In the genomic region with DNA sequence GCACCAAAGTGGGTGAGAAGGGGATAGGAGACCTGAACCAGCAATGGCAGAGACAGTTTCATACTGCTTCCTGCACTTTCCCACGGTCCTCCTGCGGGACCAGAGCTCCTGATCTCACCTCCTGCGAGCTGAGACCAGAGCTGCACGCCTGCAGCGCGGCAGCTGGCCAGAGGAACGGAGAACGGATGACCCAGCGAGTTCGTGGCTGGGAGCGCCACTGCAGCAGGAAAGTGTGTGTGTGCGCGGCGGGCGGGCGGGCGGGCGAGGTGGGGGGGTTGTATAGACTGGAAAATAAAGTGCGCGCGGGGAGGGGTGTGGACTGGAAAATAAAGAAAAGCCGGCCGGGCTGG, we compare ENCODE assay signal across 12 cellular contexts. TPM values are rescaled to one million over a fixed set of nuclear protein-coding genes. Genes with fewer than 3 reads are reported as not detected.
DNase-seq lines count a peak whose midpoint lies in the region; ATAC-seq and TF ChIP-seq lines count a peak whose summit lies in the region.
"Had no signal": no experiment of that assay in that cellular context is flagged by ENCODE, and none has a peak within 500 bp of the region (broad histone marks: within the 10 kb centered on the region; RNA-seq: fewer than 3 reads in every experiment).

No MANE protein-coding gene starts in this region.

- H3K4me1 ChIP-seq in PC-3 (ENCODE audit: insufficient read depth, low read length) = no peaks in the 10 kb centered on the region

- peaks cover 5% of the 10 kb centered on the region for H3K27me3 Mint-ChIP-seq in endothelial cell (ENCODE audit: unreplicated experiment)
- peaks cover 0 to 11% of the 10 kb centered on the region in 2 donors for H3K27me3 Mint-ChIP-seq in natural killer cell treated with Interleukin-12 subunit alpha and Interleukin-12 subunit beta and Interleukin-15 and Interleukin-18, amount 100 ng/mL, for 72 hours

- CTCF ChIA-PET in PC-3 (lab: Charles Lee) = no interaction called here

- H3K36me3 ChIP-seq in PC-3 (ENCODE audit: low read depth, low read length) = no peaks in the 10 kb centered on the region

- H3K79me2 ChIP-seq in PC-3 (ENCODE audit: low read length) = no peaks in the 10 kb centered on the region

- peaks cover 2% of the 10 kb centered on the region for H3K4me1 Mint-ChIP-seq in endothelial cell (ENCODE audit: unreplicated experiment)
- peaks cover 0 to 8% of the 10 kb centered on the region in 2 donors for H3K4me1 Mint-ChIP-seq in natural killer cell treated with Interleukin-12 subunit alpha and Interleukin-12 subunit beta and Interleukin-15 and Interleukin-18, amount 100 ng/mL, for 72 hours (ENCODE audit: low read depth in 2 of 2)

- no peak overlapping the region for H3K4me3 ChIP-seq in PC-3 (ENCODE audit: low read length)

- no peak overlapping the region for H3K27ac ChIP-seq in substantia nigra (ENCODE audit: low read depth, low read length, poor library complexity, severe bottlenecking)
- H3K27ac ChIP-seq in PC-3 (ENCODE audit: low read length) = no peak overlapping the region

- no peaks in the 10 kb centered on the region for H3K9me2 ChIP-seq in PC-3 (replicated peaks; ENCODE audit: low read length)

- no peak overlapping the region for H3K27ac Mint-ChIP-seq in endothelial cell (ENCODE audit: unreplicated experiment)
- no peak overlapping the region for H3K27ac Mint-ChIP-seq in natural killer cell treated with Interleukin-12 subunit alpha and Interleukin-12 subunit beta and Interleukin-15 and Interleukin-18, amount 100 ng/mL, for 72 hours

- no peaks in the 10 kb centered on the region for H3F3A ChIP-seq in PC-3 (ENCODE audit: low read length, unreplicated experiment)

- no peaks in the 10 kb centered on the region for H3K36me3 Mint-ChIP-seq in endothelial cell (ENCODE audit: low read depth, unreplicated experiment)
- H3K36me3 Mint-ChIP-seq in natural killer cell treated with Interleukin-12 subunit alpha and Interleukin-12 subunit beta and Interleukin-15 and Interleukin-18, amount 100 ng/mL, for 72 hours = no peaks in the 10 kb centered on the region

- DNase-seq in AG20443 (ENCODE audit: low spot score) (peak; percentile 22), endothelial cell (ENCODE audit: low spot score) (peak; percentile 9), RPMI8226 (no peak), substantia nigra (lab: John Stamatoyannopoulos, UW) (no peak), PC-3 (no peak)
- no peak for DNase-seq in natural killer cell treated with Interleukin-12 subunit alpha and Interleukin-12 subunit beta and Interleukin-15 and Interleukin-18, amount 100 ng/mL, for 72 hours (ENCODE audit: low spot score)
- DNase-seq: activated effector memory CD4-positive, alpha-beta T cell treated with Interleukin-2 at 50 U/mL for 16 hours; NCI-H82; stimulated activated naive CD4-positive, alpha-beta T cell treated with Interleukin-2 at 50 U/mL for 16 hours had no signal

- H3K9me3 Mint-ChIP-seq in endothelial cell (ENCODE audit: unreplicated experiment) = no peaks in the 10 kb centered on the region
- H3K9me3 Mint-ChIP-seq in natural killer cell treated with Interleukin-12 subunit alpha and Interleukin-12 subunit beta and Interleukin-15 and Interleukin-18, amount 100 ng/mL, for 72 hours = no peaks in the 10 kb centered on the region

- POLR2A ChIA-PET in PC-3 (lab: Charles Lee; ENCODE audit: unreplicated experiment) = no interaction called here

- ATAC-seq in HG03066 (IDR thresholded peaks at IDR 0.05; ENCODE audit: low read depth, unreplicated experiment) (peak; percentile 19), PC-3 (no peak), GM21619 (IDR thresholded peaks at IDR 0.05; ENCODE audit: unreplicated experiment) (no peak)
- ATAC-seq in natural killer cell treated with Interleukin-12 subunit alpha and Interleukin-12 subunit beta and Interleukin-15 and Interleukin-18, amount 100 ng/mL, for 72 hours = no peak

- peaks cover 9% of the 10 kb centered on the region for H3K27me3 ChIP-seq in PC-3 (ENCODE audit: low read length)

- TF ChIP-seq CTCF in endothelial cell (IDR thresholded peaks at IDR 0.05; ENCODE audit: unreplicated experiment) (no peak), PC-3 (conservative IDR thresholded peaks at IDR 0.05; ENCODE audit: low read depth, low read length) (no peak)

- peak overlapping the region; percentile 69 for H3K4me3 Mint-ChIP-seq in endothelial cell (ENCODE audit: unreplicated experiment)
- peak overlapping the region; percentile 58 for H3K4me3 Mint-ChIP-seq in natural killer cell treated with Interleukin-12 subunit alpha and Interleukin-12 subunit beta and Interleukin-15 and Interleukin-18, amount 100 ng/mL, for 72 hours

- H3K4me2 ChIP-seq in PC-3 (ENCODE audit: low read length) = no peak overlapping the region

- H2AFZ ChIP-seq in PC-3 (ENCODE audit: low read length) = no peak overlapping the region

- H3K9ac ChIP-seq in PC-3 (ENCODE audit: low read length) = no peak overlapping the region

- no peaks in the 10 kb centered on the region for H4K20me1 ChIP-seq in PC-3 (ENCODE audit: low read length)

- BruUV-seq in PC-3 (replicated peaks; lab: Mats Ljungman, UMichigan) = no TSS peak

- no peaks in the 10 kb centered on the region for H3K9me3 ChIP-seq in PC-3 (ENCODE audit: low read length)

- intact Hi-C loops in PC-3 (cut with micrococcal nuclease) = no loop called here

RNA-seq across cellular contexts. Expression of a gene that starts 16.5 kb away (rescaled TPM):
- total RNA-seq in endothelial cell (ENCODE audit: unreplicated experiment) (0.67 TPM), PC-3 (2014; rRNA removed) (not detected in 2 replicates)
- total RNA-seq in natural killer cell treated with Interleukin-12 subunit alpha and Interleukin-12 subunit beta and Interleukin-15 and Interleukin-18, amount 100 ng/mL, for 72 hours = 1 to 10 TPM in 1 of 2 donors, under 1 TPM in 1; 0.95 to 1.6 TPM
- total RNA-seq: mesenteric fat pad had no signal

Comparison
In these comparisons a context has a peak if more than half of its experiments do, and no peak if none do; other contexts are left out.
1. DNase-seq: peak in AG20443 (single experiment) and endothelial cell (single experiment); none in natural killer cell treated with Interleukin-12 subunit alpha and Interleukin-12 subunit beta and Interleukin-15 and Interleukin-18, amount 100 ng/mL, for 72 hours (single experiment), RPMI8226 (single experiment), substantia nigra (0 of 49) and PC-3 (single experiment).